In the genomic region with DNA sequence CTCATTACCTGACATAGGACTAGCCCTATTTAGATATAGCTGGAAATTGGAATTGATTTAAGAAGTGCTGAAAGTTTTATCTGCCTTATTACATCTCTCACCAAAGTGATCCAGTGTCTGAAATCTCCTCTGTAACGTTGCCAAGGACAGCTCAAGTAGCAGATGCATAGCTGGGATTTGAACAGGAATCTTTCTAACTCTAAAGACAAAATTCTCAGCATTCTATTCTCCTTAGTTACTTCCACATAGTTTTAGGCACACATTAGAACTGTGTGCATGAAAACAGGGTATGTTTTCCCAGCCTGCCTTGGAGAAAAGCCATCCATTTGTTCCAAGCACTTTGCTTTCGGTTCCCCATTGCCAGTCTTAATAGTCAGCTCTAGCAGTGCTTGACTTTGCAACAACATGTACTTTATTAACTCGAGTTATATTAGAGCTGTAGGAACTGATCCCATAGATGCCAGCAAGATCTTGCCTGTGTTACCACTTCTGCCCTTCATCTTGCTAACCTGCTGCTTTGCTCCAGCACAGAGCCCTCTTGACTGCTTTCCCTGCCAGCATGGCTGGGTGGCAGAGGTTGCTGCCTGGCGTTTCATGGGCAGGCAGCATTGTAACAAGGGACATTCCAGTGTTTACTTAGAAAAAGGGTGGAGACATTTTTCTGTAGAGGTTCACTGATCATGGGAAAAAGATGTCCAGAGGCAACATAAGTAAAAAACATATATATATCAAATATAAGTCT, we compare ENCODE assay signal across 16 cellular contexts. TPM values are rescaled to one million over a fixed set of nuclear protein-coding genes. Genes with fewer than 3 reads are reported as not detected.
DNase-seq lines count a peak whose midpoint lies in the region; ATAC-seq and TF ChIP-seq lines count a peak whose summit lies in the region.
"Had no signal": no experiment of that assay in that cellular context is flagged by ENCODE, and none has a peak within 500 bp of the region (broad histone marks: within the 10 kb centered on the region; RNA-seq: fewer than 3 reads in every experiment).

No MANE protein-coding gene starts in this region.

- DNase-seq in A172 (ENCODE audit: low spot score) (peak; percentile 10), HFF-Myc (ENCODE audit: extremely low read depth, low read depth) (peak; percentile 41), chondrocyte (ENCODE audit: low spot score) (no peak), right lobe of liver (no peak), activated gamma-delta T cell (lab: John Stamatoyannopoulos, UW) (no peak), OCI-M2 (lab: John Stamatoyannopoulos, UW; ENCODE audit: unreplicated experiment) (no peak), gastrocnemius medialis (no peak), KG1 (lab: John Stamatoyannopoulos, UW) (no peak)
- DNase-seq: activated T-cell treated with anti-CD3 and anti-CD28 coated beads, Interleukin-2, amount 50 U/mL, for 48 hours; central memory CD4-positive, alpha-beta T cell; glutamatergic neuron; NCI-H1694 treated with DMSO at 0.1 percent for 48 hours; Peyer's patch; stimulated activated CD4-positive, alpha-beta T cell treated with anti-CD3 and anti-CD28 coated beads, Interleukin-12 subunit alpha, Interleukin-12 subunit beta, amount 100 ng/mL, for 4 hours; WERI-Rb-1 had no signal

- H3K27ac Mint-ChIP-seq in chondrocyte (ENCODE audit: unreplicated experiment), result peak overlapping the region; percentile 86

- TF ChIP-seq POLR2A in right lobe of liver (IDR thresholded peaks at IDR 0.05), result no peak
- TF ChIP-seq POLR2A in gastrocnemius medialis (IDR thresholded peaks at IDR 0.05), result no peak

- WGBS in right lobe of liver (ENCODE audit: insufficient coverage, low coverage, low lambda C conversion rate, missing lambda C conversion rate), result 48% methylated on average over 4 of the region's 4 CpGs

- H3K4me1 Mint-ChIP-seq in chondrocyte (ENCODE audit: low read depth), result peaks cover 26% of the 10 kb centered on the region

- no peak overlapping the region for H3K4me3 ChIP-seq in HFF-Myc (replicated peaks; ENCODE audit: low read depth, low read length)
- no peak overlapping the region for H3K4me3 ChIP-seq in right lobe of liver
- peak overlapping the region in 1 of 4 donors; percentile 12 for H3K4me3 ChIP-seq in gastrocnemius medialis
- H3K4me3 ChIP-seq: Peyer's patch had no signal

- ATAC-seq in right lobe of liver (peak; percentile 60 to 78 (median 73)), gastrocnemius medialis (no peak)

- peaks cover 5% of the 10 kb centered on the region for H3K9me3 Mint-ChIP-seq in chondrocyte (ENCODE audit: low read depth)

- in situ Hi-C loops in gastrocnemius medialis (cut with MboI; ENCODE audit: low sequenced_read_pairs in 4 of 4), result no loop called here

- H3K27ac ChIP-seq in right lobe of liver (no peak overlapping the region), gastrocnemius medialis (no peak overlapping the region)
- H3K27ac ChIP-seq: Peyer's patch, WERI-Rb-1 had no signal

- intact Hi-C loops in right lobe of liver (cut with DNase I) (no loop called here), gastrocnemius medialis (cut with DNase I; ENCODE audit: low total_unique reads) (no loop called here)

- H3K36me3 Mint-ChIP-seq in chondrocyte (ENCODE audit: low read depth), result no peaks in the 10 kb centered on the region

- H3K36me3 ChIP-seq in right lobe of liver, result no peaks in the 10 kb centered on the region
- no peaks in the 10 kb centered on the region for H3K36me3 ChIP-seq in gastrocnemius medialis
- H3K36me3 ChIP-seq: Peyer's patch, WERI-Rb-1 had no signal

- H3K27me3 Mint-ChIP-seq in chondrocyte (ENCODE audit: low read depth), result no peaks in the 10 kb centered on the region

- peak overlapping the region; percentile 31 for H3K4me3 Mint-ChIP-seq in chondrocyte (ENCODE audit: unreplicated experiment)

- H3K4me1 ChIP-seq in right lobe of liver (peaks cover 0 to 4% (median 0%) of the 10 kb centered on the region in 4 donors), gastrocnemius medialis (peaks cover 5 to 8% of the 10 kb centered on the region in 2 donors)
- H3K4me1 ChIP-seq: Peyer's patch had no signal

- H3K27me3 ChIP-seq in right lobe of liver (no peaks in the 10 kb centered on the region), gastrocnemius medialis (peaks cover 0 to 7% (median 6%) of the 10 kb centered on the region in 3 donors)
- H3K27me3 ChIP-seq: Peyer's patch had no signal

- no peak for TF ChIP-seq CTCF in HFF-Myc (IDR thresholded peaks at IDR 0.05; ENCODE audit: low read depth, low read length, missing control alignments)
- no peak for TF ChIP-seq CTCF in chondrocyte (IDR thresholded peaks at IDR 0.05)
- TF ChIP-seq CTCF in right lobe of liver (IDR thresholded peaks at IDR 0.05), result no peak
- TF ChIP-seq CTCF in gastrocnemius medialis (IDR thresholded peaks at IDR 0.05 in 4 of 5, conservative IDR thresholded peaks at IDR 0.05 in 1 of 5), result no peak

- no peaks in the 10 kb centered on the region for H3K9me3 ChIP-seq in right lobe of liver
- H3K9me3 ChIP-seq in gastrocnemius medialis, result no peaks in the 10 kb centered on the region
- H3K9me3 ChIP-seq: Peyer's patch had no signal

RNA-seq across cellular contexts. Expression of gene STMND1, which starts 56.1 kb away (rescaled TPM):
- 0.22 TPM in 1 of 2 replicates, not detected in the other for total RNA-seq in A172 (2014; rRNA removed; shearing (Covaris generic))
- total RNA-seq in chondrocyte, result not detected in 3 replicates
- total RNA-seq in right lobe of liver, result under 1 TPM in 1 of 6 experiments, not detected in 5; 0.25 TPM
- total RNA-seq in gastrocnemius medialis, result not detected
- total RNA-seq: mononuclear cell, Peyer's patch had no signal

Comparison
In these comparisons a context has a peak if more than half of its experiments do, and no peak if none do; other contexts are left out.
1. DNase-seq: peak in A172 (single experiment) and HFF-Myc (single experiment); none in chondrocyte (single experiment), right lobe of liver (0 of 3), activated gamma-delta T cell (single experiment), OCI-M2 (single experiment), gastrocnemius medialis (0 of 2) and KG1 (single experiment).
2. ATAC-seq: peak in right lobe of liver (4 of 4); none in gastrocnemius medialis (0 of 2).